ENCODE assay signal across 14 cellular contexts in genomic region chr11:16860632-16861031, GRCh38.
"Had no signal": no experiment of that assay in that cellular context is flagged by ENCODE, and none has a peak within 500 bp of the region (broad histone marks: within the 10 kb centered on the region; RNA-seq: fewer than 3 reads in every experiment).

No MANE protein-coding gene starts in this region.

- ATAC-seq: effector memory CD8-positive, alpha-beta T cell; left ventricle myocardium superior had no signal

- H3K79me2 ChIP-seq: parathyroid adenoma had no signal

- H2AFZ ChIP-seq: hepatocyte, parathyroid adenoma had no signal

- H3K36me3 ChIP-seq: adrenal gland, vagina had no signal

- H3K4me3 ChIP-seq: adrenal gland, hepatocyte, skin epidermis, stomach, vagina had no signal

- H3K9me3 ChIP-seq: adrenal gland, stomach, vagina had no signal

- H3K9ac ChIP-seq: parathyroid adenoma had no signal

- H3K27ac ChIP-seq: adrenal gland, epithelial cell of prostate, hepatocyte, parathyroid adenoma, stomach, vagina, WERI-Rb-1 had no signal

- H3K4me1 ChIP-seq: adrenal gland, parathyroid adenoma, vagina had no signal

- H3K27me3 ChIP-seq: adrenal gland, hepatocyte, stomach, vagina had no signal

- H3K4me2 ChIP-seq: hepatocyte had no signal

- DNase-seq: activated CD4-positive, alpha-beta T cell treated with anti-CD3 and anti-CD28 coated beads, Interleukin-2, amount 10 ng/mL, durations not matched to agents 24 days and 14 days; activated naive CD4-positive, alpha-beta T cell treated with anti-CD3 and anti-CD28 coated beads, Interleukin-2, amount 10 ng/mL, durations not matched to agents 7 days and 5 days; effector memory CD8-positive, alpha-beta T cell; left ventricle myocardium superior; stimulated activated CD4-positive, alpha-beta T cell treated with anti-CD3 and anti-CD28 coated beads, Interleukin-4, amount 100 ng/mL, for 4 hours; stomach; T-helper 9 cell; WERI-Rb-1 had no signal
